In genomic region chr1:185317034-185317885, GRCh38 we compare ENCODE assay signal across 8 cellular contexts. TPM values are rescaled to one million over a fixed set of nuclear protein-coding genes. Genes with fewer than 3 reads are reported as not detected.
DNase-seq lines count a peak whose midpoint lies in the region; ATAC-seq, FAIRE-seq and TF ChIP-seq lines count a peak whose summit lies in the region.

TSS of gene IVNS1ABP (minus strand) at chr1:185317243. CDS start at chr1:185309493, 7,750 bp downstream.

- CTCF ChIA-PET in BJ (lab: Yijun Ruan, JAX), result interaction anchor here (0.7 to 1.3 kb wide), 5 partner anchors 147 to 364 kb away, joined by 3 read pairs; no protein-coding TSS in a partner anchor

- H3K27me3 ChIP-seq in BJ (ENCODE audit: control insufficient read depth, insufficient read depth, low read length) (no peaks in the 10 kb centered on the region), layer of hippocampus (ENCODE audit: control insufficient read depth, insufficient read depth, low read length) (no peaks in the 10 kb centered on the region)

- POLR2A ChIA-PET in BJ (lab: Charles Lee), result interaction anchor here (0.8 to 2.0 kb wide), 2 partner anchors 20 to 225 kb away, joined by 3 to 8 read pairs; no protein-coding TSS in a partner anchor

- FAIRE-seq in GM19239 (lab: Jason Lieb, UNC), result no peak

- no peaks in the 10 kb centered on the region for H3K36me3 ChIP-seq in BJ (ENCODE audit: control insufficient read depth, insufficient read depth, low read length)

- peak within 1 kb of the TSS; percentile 89 for H3K27ac ChIP-seq in cingulate gyrus (ENCODE audit: low read depth, low read length)
- peak within 1 kb of the TSS; percentile 94 for H3K27ac ChIP-seq in layer of hippocampus (ENCODE audit: low read depth, low read length)

- DNase-seq in BJ (ENCODE audit: low read depth) (peak; percentile 67), GM19239 (ENCODE audit: insufficient read length, low spot score) (peak; percentile 79), NCI-H524 (lab: John Stamatoyannopoulos, UW) (peak; percentile 94 to 95)
- DNase-seq in activated CD4-positive, alpha-beta T cell treated with anti-CD3 and anti-CD28 coated beads for 4 hours, result peak; percentile 94
- DNase-seq in stimulated activated CD4-positive, alpha-beta T cell treated with anti-CD3 and anti-CD28 coated beads, Interleukin-1b, Interleukin-23, amount 100 ng/mL, for 4 hours (ENCODE audit: low read depth in 2 of 2), result peak; percentile 92 to 93

- peak; percentile 38 for TF ChIP-seq CTCF in BJ (IDR thresholded peaks at IDR 0.05; ENCODE audit: insufficient read depth, low read depth, low read length)

- peak within 1 kb of the TSS; percentile 85 for H3K4me3 ChIP-seq in BJ (ENCODE audit: low read depth, low read length)

- peak; percentile 65 for ATAC-seq in HG03457 (IDR thresholded peaks at IDR 0.05; ENCODE audit: unreplicated experiment)

RNA-seq across cellular contexts. Expression of gene IVNS1ABP, which starts in this region (rescaled TPM):
- 48.1 and 81.1 TPM in 2 replicates for polyA plus RNA-seq in BJ (2011; rRNA removed)
- polyA minus RNA-seq in BJ (2011; rRNA and poly(A)+ RNA removed), result 55.4 and 61.1 TPM in 2 replicates

Comparison
In these comparisons a context has a peak if more than half of its experiments do, and no peak if none do; other contexts are left out.
1. Peak in every context shown above with its lines: DNase-seq, ATAC-seq, H3K4me3 ChIP-seq and H3K27ac ChIP-seq.